ENCODE assay signal across 2 cellular contexts in genomic region chr11:119831011-119831410, GRCh38.
A peak's percentile ranks its signal among the peaks of the same experiment; 100 is the strongest.
TF ChIP-seq lines count a peak whose summit lies in the region.

No MANE protein-coding gene starts in this region.

TF ChIP-seq in K562, 482 proteins besides CTCF, POLR2A, EP300 and RAD21:
- TF ChIP-seq TFE3 (CRISPR knock-in tag; IDR thresholded peaks at IDR 0.05) = peak; percentile 10; the same call in 1 of the 2 replicates
- no peak for TF ChIP-seq ZFPM2 (CRISPR knock-in tag; IDR thresholded peaks at IDR 0.05)
- 0 out of 2 replicates have a peak, but pooled peaks have one; percentile 22 for TF ChIP-seq USF2 (CRISPR knock-in tag; IDR thresholded peaks at IDR 0.05)

TF ChIP-seq in neural cell, 6 proteins besides CTCF, POLR2A, EP300 and RAD21:
- no peak for TF ChIP-seq EZH2 (IDR thresholded peaks at IDR 0.05; ENCODE audit: borderline replicate concordance, insufficient read depth, low read length, poor library complexity, severe bottlenecking)
- no peak for TF ChIP-seq TAF1 (IDR thresholded peaks at IDR 0.05; ENCODE audit: low read depth)
- no peak for TF ChIP-seq MXI1 (conservative IDR thresholded peaks at IDR 0.05; ENCODE audit: poor library complexity, severe bottlenecking)
- no peak for TF ChIP-seq POLR2AphosphoS5 (IDR thresholded peaks at IDR 0.05)
- TF ChIP-seq, protein P1, sequence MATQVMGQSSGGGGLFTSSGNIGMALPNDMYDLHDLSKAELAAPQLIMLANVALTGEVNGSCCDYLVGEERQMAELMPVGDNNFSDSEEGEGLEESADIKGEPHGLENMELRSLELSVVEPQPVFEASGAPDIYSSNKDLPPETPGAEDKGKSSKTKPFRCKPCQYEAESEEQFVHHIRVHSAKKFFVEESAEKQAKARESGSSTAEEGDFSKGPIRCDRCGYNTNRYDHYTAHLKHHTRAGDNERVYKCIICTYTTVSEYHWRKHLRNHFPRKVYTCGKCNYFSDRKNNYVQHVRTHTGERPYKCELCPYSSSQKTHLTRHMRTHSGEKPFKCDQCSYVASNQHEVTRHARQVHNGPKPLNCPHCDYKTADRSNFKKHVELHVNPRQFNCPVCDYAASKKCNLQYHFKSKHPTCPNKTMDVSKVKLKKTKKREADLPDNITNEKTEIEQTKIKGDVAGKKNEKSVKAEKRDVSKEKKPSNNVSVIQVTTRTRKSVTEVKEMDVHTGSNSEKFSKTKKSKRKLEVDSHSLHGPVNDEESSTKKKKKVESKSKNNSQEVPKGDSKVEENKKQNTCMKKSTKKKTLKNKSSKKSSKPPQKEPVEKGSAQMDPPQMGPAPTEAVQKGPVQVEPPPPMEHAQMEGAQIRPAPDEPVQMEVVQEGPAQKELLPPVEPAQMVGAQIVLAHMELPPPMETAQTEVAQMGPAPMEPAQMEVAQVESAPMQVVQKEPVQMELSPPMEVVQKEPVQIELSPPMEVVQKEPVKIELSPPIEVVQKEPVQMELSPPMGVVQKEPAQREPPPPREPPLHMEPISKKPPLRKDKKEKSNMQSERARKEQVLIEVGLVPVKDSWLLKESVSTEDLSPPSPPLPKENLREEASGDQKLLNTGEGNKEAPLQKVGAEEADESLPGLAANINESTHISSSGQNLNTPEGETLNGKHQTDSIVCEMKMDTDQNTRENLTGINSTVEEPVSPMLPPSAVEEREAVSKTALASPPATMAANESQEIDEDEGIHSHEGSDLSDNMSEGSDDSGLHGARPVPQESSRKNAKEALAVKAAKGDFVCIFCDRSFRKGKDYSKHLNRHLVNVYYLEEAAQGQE (IDR thresholded peaks at IDR 0.05; ENCODE audit: borderline replicate concordance) = no peak
- no peak for TF ChIP-seq SMC3 (conservative IDR thresholded peaks at IDR 0.05; ENCODE audit: poor library complexity)
